Comparison of ENCODE assay signal across 1 cellular context in genomic region chr11:87037450-87038234, GRCh38.
TF ChIP-seq lines count a peak whose summit lies in the region.

TSS of gene TMEM135 (plus strand) at chr11:87037934. CDS start at chr11:87038046, 112 bp downstream.

TF ChIP-seq in HepG2, 621 proteins besides CTCF, POLR2A, EP300 and RAD21 (continued from another document and continues in another):
- peak; percentile 47; the same call in 1 of the 2 replicates for TF ChIP-seq ZBTB39 (CRISPR knock-in tag; IDR thresholded peaks at IDR 0.05)
- peak; percentile 63; the same call in 1 of the 2 replicates for TF ChIP-seq KDM5B (CRISPR knock-in tag; IDR thresholded peaks at IDR 0.05; ENCODE audit: borderline replicate concordance)
- peak; percentile 81 to 87 for TF ChIP-seq HMGXB4 (CRISPR knock-in tag; IDR thresholded peaks at IDR 0.05; ENCODE audit: borderline replicate concordance in 1 of 2, low read depth in 1 of 2)
- TF ChIP-seq TIGD3 (CRISPR knock-in tag; IDR thresholded peaks at IDR 0.05; ENCODE audit: borderline replicate concordance), result no peak
- no peak for TF ChIP-seq ZNF775 (CRISPR knock-in tag; IDR thresholded peaks at IDR 0.05; ENCODE audit: borderline replicate concordance)
- TF ChIP-seq NFATC3 (CRISPR knock-in tag; IDR thresholded peaks at IDR 0.05), result 0 out of 2 replicates have a peak, but pooled peaks have one; percentile 28
- TF ChIP-seq, protein P1, sequence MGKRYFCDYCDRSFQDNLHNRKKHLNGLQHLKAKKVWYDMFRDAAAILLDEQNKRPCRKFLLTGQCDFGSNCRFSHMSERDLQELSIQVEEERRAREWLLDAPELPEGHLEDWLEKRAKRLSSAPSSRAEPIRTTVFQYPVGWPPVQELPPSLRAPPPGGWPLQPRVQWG (CRISPR knock-in tag; IDR thresholded peaks at IDR 0.05; ENCODE audit: borderline replicate concordance, low read depth), result no peak
- TF ChIP-seq JUND (CRISPR knock-in tag; IDR thresholded peaks at IDR 0.05), result no peak
- TF ChIP-seq YEATS4 (CRISPR knock-in tag; IDR thresholded peaks at IDR 0.05; ENCODE audit: borderline replicate concordance), result peak; percentile 64; the same call in 1 of the 2 replicates
- TF ChIP-seq ZNF549 (CRISPR knock-in tag; IDR thresholded peaks at IDR 0.05), result no peak
- no peak for TF ChIP-seq ZBTB1 (CRISPR knock-in tag; IDR thresholded peaks at IDR 0.05; ENCODE audit: borderline replicate concordance)
- peak; percentile 70; the same call in 1 of the 2 replicates for TF ChIP-seq SMAD1 (CRISPR knock-in tag; IDR thresholded peaks at IDR 0.05; ENCODE audit: borderline replicate concordance, low read depth)
- TF ChIP-seq, protein P2, sequence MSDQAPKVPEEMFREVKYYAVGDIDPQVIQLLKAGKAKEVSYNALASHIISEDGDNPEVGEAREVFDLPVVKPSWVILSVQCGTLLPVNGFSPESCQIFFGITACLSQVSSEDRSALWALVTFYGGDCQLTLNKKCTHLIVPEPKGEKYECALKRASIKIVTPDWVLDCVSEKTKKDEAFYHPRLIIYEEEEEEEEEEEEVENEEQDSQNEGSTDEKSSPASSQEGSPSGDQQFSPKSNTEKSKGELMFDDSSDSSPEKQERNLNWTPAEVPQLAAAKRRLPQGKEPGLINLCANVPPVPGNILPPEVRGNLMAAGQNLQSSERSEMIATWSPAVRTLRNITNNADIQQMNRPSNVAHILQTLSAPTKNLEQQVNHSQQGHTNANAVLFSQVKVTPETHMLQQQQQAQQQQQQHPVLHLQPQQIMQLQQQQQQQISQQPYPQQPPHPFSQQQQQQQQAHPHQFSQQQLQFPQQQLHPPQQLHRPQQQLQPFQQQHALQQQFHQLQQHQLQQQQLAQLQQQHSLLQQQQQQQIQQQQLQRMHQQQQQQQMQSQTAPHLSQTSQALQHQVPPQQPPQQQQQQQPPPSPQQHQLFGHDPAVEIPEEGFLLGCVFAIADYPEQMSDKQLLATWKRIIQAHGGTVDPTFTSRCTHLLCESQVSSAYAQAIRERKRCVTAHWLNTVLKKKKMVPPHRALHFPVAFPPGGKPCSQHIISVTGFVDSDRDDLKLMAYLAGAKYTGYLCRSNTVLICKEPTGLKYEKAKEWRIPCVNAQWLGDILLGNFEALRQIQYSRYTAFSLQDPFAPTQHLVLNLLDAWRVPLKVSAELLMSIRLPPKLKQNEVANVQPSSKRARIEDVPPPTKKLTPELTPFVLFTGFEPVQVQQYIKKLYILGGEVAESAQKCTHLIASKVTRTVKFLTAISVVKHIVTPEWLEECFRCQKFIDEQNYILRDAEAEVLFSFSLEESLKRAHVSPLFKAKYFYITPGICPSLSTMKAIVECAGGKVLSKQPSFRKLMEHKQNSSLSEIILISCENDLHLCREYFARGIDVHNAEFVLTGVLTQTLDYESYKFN (CRISPR knock-in tag; conservative IDR thresholded peaks at IDR 0.05), result peak; percentile 90
- TF ChIP-seq ZSCAN31 (CRISPR knock-in tag; IDR thresholded peaks at IDR 0.05; ENCODE audit: low read depth), result peak; percentile 85
- 0 out of 2 replicates have a peak, but pooled peaks have one; percentile 54 for TF ChIP-seq KIAA2018 (CRISPR knock-in tag; IDR thresholded peaks at IDR 0.05; ENCODE audit: borderline replicate concordance)
- TF ChIP-seq, protein P3, sequence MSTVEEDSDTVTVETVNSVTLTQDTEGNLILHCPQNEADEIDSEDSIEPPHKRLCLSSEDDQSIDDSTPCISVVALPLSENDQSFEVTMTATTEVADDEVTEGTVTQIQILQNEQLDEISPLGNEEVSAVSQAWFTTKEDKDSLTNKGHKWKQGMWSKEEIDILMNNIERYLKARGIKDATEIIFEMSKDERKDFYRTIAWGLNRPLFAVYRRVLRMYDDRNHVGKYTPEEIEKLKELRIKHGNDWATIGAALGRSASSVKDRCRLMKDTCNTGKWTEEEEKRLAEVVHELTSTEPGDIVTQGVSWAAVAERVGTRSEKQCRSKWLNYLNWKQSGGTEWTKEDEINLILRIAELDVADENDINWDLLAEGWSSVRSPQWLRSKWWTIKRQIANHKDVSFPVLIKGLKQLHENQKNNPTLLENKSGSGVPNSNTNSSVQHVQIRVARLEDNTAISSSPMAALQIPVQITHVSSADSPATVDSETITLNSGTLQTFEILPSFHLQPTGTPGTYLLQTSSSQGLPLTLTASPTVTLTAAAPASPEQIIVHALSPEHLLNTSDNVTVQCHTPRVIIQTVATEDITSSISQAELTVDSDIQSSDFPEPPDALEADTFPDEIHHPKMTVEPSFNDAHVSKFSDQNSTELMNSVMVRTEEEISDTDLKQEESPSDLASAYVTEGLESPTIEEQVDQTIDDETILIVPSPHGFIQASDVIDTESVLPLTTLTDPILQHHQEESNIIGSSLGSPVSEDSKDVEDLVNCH (CRISPR knock-in tag; IDR thresholded peaks at IDR 0.05), result no peak
- TF ChIP-seq ZNF563 (CRISPR knock-in tag; IDR thresholded peaks at IDR 0.05), result peak; percentile 83; the same call in 1 of the 2 replicates
- TF ChIP-seq HDAC6 (IDR thresholded peaks at IDR 0.05; ENCODE audit: low read depth, low read length), result no peak
- TF ChIP-seq NFRKB (IDR thresholded peaks at IDR 0.05), result no peak
- no peak; the same call in 1 of the 2 replicates for TF ChIP-seq ZNF790 (CRISPR knock-in tag; IDR thresholded peaks at IDR 0.05; ENCODE audit: borderline replicate concordance)
- no peak; the same call in 1 of the 2 replicates for TF ChIP-seq ZNF543 (CRISPR knock-in tag; IDR thresholded peaks at IDR 0.05)
- TF ChIP-seq, protein P4, sequence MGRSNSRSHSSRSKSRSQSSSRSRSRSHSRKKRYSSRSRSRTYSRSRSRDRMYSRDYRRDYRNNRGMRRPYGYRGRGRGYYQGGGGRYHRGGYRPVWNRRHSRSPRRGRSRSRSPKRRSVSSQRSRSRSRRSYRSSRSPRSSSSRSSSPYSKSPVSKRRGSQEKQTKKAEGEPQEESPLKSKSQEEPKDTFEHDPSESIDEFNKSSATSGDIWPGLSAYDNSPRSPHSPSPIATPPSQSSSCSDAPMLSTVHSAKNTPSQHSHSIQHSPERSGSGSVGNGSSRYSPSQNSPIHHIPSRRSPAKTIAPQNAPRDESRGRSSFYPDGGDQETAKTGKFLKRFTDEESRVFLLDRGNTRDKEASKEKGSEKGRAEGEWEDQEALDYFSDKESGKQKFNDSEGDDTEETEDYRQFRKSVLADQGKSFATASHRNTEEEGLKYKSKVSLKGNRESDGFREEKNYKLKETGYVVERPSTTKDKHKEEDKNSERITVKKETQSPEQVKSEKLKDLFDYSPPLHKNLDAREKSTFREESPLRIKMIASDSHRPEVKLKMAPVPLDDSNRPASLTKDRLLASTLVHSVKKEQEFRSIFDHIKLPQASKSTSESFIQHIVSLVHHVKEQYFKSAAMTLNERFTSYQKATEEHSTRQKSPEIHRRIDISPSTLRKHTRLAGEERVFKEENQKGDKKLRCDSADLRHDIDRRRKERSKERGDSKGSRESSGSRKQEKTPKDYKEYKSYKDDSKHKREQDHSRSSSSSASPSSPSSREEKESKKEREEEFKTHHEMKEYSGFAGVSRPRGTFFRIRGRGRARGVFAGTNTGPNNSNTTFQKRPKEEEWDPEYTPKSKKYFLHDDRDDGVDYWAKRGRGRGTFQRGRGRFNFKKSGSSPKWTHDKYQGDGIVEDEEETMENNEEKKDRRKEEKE (IDR thresholded peaks at IDR 0.05), result no peak
- TF ChIP-seq PRMT3 (CRISPR knock-in tag; IDR thresholded peaks at IDR 0.05; ENCODE audit: borderline replicate concordance, low read depth), result peak; percentile 12; the same call in 1 of the 2 replicates
- TF ChIP-seq ZBTB33 (CRISPR knock-in tag; IDR thresholded peaks at IDR 0.05), result 0 out of 2 replicates have a peak, but pooled peaks have one; percentile 6
- TF ChIP-seq ZNF510 (CRISPR knock-in tag; IDR thresholded peaks at IDR 0.05; ENCODE audit: low read depth), result no peak
- TF ChIP-seq HMG20A (CRISPR knock-in tag; IDR thresholded peaks at IDR 0.05; ENCODE audit: borderline replicate concordance), result no peak; the same call in 1 of the 2 replicates
